Comparison of ENCODE assay signal across 8 cellular contexts in genomic region chr19:53906211-53907192, GRCh38. TPM values are rescaled to one million over a fixed set of nuclear protein-coding genes. Genes with fewer than 3 reads are reported as not detected.
DNase-seq lines count a peak whose midpoint lies in the region; TF ChIP-seq lines count a peak whose summit lies in the region.

No MANE protein-coding gene starts in this region.

- H3K79me2 ChIP-seq in KMS-11 (ENCODE audit: insufficient read depth, low read depth), result no peaks in the 10 kb centered on the region

- H3K4me3 Mint-ChIP-seq in nephron progenitor cell, result no peak overlapping the region

- no peaks in the 10 kb centered on the region for H3K36me3 ChIP-seq in BLaER1 treated with 17β-estradiol and CSF1 and Interleukin-3, amounts not matched to agents 10 nM and 100 nM
- H3K36me3 ChIP-seq in KMS-11 (ENCODE audit: insufficient read depth), result no peaks in the 10 kb centered on the region
- H3K36me3 ChIP-seq in stomach, result no peaks in the 10 kb centered on the region

- 11 to 18% (median 14%) methylated on average over 27 to 48 of the region's 48 CpGs for WGBS in stomach, 5 donors

- no peak for TF ChIP-seq EP300 in stomach (IDR thresholded peaks at IDR 0.05)

- DNase-seq in activated CD8-positive, alpha-beta memory T cell treated with anti-CD3 and anti-CD28 coated beads for 24 hours, result peak; percentile 88
- DNase-seq in epidermal melanocyte (ENCODE audit: insufficient read length, low spot score) (peak; percentile 81), nephron progenitor cell (peak; percentile 84), stomach (peak; percentile 44), DMS53 treated with DMSO at 0.1 percent for 48 hours (lab: John Stamatoyannopoulos, UW; ENCODE audit: unreplicated experiment) (no peak), NCI-H1105 treated with DMSO at 0.1 percent for 48 hours (lab: John Stamatoyannopoulos, UW) (no peak)

- H3K27me3 ChIP-seq in BLaER1 treated with 17β-estradiol and CSF1 and Interleukin-3, amounts not matched to agents 10 nM and 100 nM, result peaks cover 69 to 91% (median 78%) of the 10 kb centered on the region in 11 experiments
- H3K27me3 ChIP-seq in KMS-11 (ENCODE audit: insufficient read depth, low read depth) (no peaks in the 10 kb centered on the region), stomach (peaks cover 20 to 98% (median 61%) of the 10 kb centered on the region in 3 donors)

- H3K9me3 Mint-ChIP-seq in nephron progenitor cell, result no peaks in the 10 kb centered on the region

- no peak overlapping the region for H2AFZ ChIP-seq in KMS-11 (ENCODE audit: low read depth)

- no peak overlapping the region for H3K27ac ChIP-seq in BLaER1 treated with 17β-estradiol and CSF1 and Interleukin-3, amounts not matched to agents 10 nM and 100 nM
- H3K27ac ChIP-seq in KMS-11, result no peak overlapping the region
- no peak overlapping the region for H3K27ac ChIP-seq in stomach

- peak overlapping the region in 3 of 10 experiments; percentile 5 to 26 (median 15); a peak in 2 of 20 replicates for H3K4me3 ChIP-seq in BLaER1 treated with 17β-estradiol and CSF1 and Interleukin-3, amounts not matched to agents 10 nM and 100 nM
- H3K4me3 ChIP-seq in KMS-11 (IDR thresholded peaks at IDR 0.05; ENCODE audit: insufficient read depth, low read depth, low read length) (no peak overlapping the region), stomach (no peak overlapping the region)

- H4K20me1 ChIP-seq in BLaER1 treated with 17β-estradiol and CSF1 and Interleukin-3, amounts not matched to agents 10 nM and 100 nM, result peaks cover 0 to 41% (median 0%) of the 10 kb centered on the region in 11 experiments; a peak in 7 of 22 replicates
- H4K20me1 ChIP-seq in KMS-11 (ENCODE audit: insufficient read depth), result no peaks in the 10 kb centered on the region

- TF ChIP-seq POLR2A in stomach (IDR thresholded peaks at IDR 0.05), result no peak

- H3K4me1 ChIP-seq in BLaER1 treated with 17β-estradiol and CSF1 and Interleukin-3, amounts not matched to agents 10 nM and 100 nM, result peaks cover 0 to 38% (median 13%) of the 10 kb centered on the region in 10 experiments; a peak in 12 of 20 replicates
- H3K4me1 ChIP-seq in KMS-11 (ENCODE audit: low read depth, poor library complexity, severe bottlenecking), result no peaks in the 10 kb centered on the region
- H3K4me1 ChIP-seq in stomach, result peaks cover 9 to 40% (median 25%) of the 10 kb centered on the region in 4 donors

- peak overlapping the region in 10 of 11 experiments; percentile 1 to 78 (median 38); a peak in 11 of 22 replicates for H3K4me2 ChIP-seq in BLaER1 treated with 17β-estradiol and CSF1 and Interleukin-3, amounts not matched to agents 10 nM and 100 nM
- no peak overlapping the region for H3K4me2 ChIP-seq in KMS-11

- peaks cover 92% of the 10 kb centered on the region for H3K27me3 Mint-ChIP-seq in nephron progenitor cell (ENCODE audit: low read depth, poor library complexity)

- H3K27ac Mint-ChIP-seq in nephron progenitor cell, result no peak overlapping the region

- intact Hi-C loops in stomach (cut with DNase I; ENCODE audit: low total_unique reads), result loop anchor here (10.0 kb wide), 1 partner anchor 118 kb away; no protein-coding TSS in a partner anchor

- peaks cover 27% of the 10 kb centered on the region for H3K4me1 Mint-ChIP-seq in nephron progenitor cell

- no peaks in the 10 kb centered on the region for H3K9me3 ChIP-seq in BLaER1 treated with 17β-estradiol and CSF1 and Interleukin-3, amounts not matched to agents 10 nM and 100 nM (replicated peaks in 1 of 11)
- no peaks in the 10 kb centered on the region for H3K9me3 ChIP-seq in stomach

- no peaks in the 10 kb centered on the region for H3K36me3 Mint-ChIP-seq in nephron progenitor cell (ENCODE audit: low read depth)

- TF ChIP-seq CTCF in KMS-11 (conservative IDR thresholded peaks at IDR 0.05; ENCODE audit: low read depth, low read length) (peak; percentile 63), nephron progenitor cell (IDR thresholded peaks at IDR 0.05) (peak; percentile 86), stomach (IDR thresholded peaks at IDR 0.05) (peak in 5 of 7 experiments; percentile 42 to 90 (median 84))

- H3K9ac ChIP-seq in BLaER1 treated with 17β-estradiol and CSF1 and Interleukin-3, amounts not matched to agents 10 nM and 100 nM, result no peak overlapping the region
- H3K9ac ChIP-seq in KMS-11, result no peak overlapping the region

RNA-seq across cellular contexts. Expression of gene CACNG7, which starts 2.6 kb away (rescaled TPM):
- total RNA-seq in stomach, result not detected
- polyA plus RNA-seq in stomach, result under 1 TPM in 1 of 3 donors, not detected in 2; 0.05 TPM

RNA-seq across cellular contexts. Expression of gene PRKCG, which starts 24.5 kb away (rescaled TPM):
- not detected for total RNA-seq in stomach
- polyA plus RNA-seq in stomach, result under 1 TPM in 2 of 3 donors, not detected in 1; 0.25 to 0.30 TPM

RNA-seq across cellular contexts. Expression of gene MYADM, which starts 38.8 kb away (rescaled TPM):
- 100 to 1,000 TPM in 2 of 5 donors, 10 to 100 TPM in 3; 20.7 to 195 (median 72.8) TPM for total RNA-seq in stomach
- 10 to 100 TPM; 24.0 to 28.9 (median 24.5) TPM for polyA plus RNA-seq in stomach

RNA-seq across cellular contexts. Expression of gene CACNG8, which starts 56.2 kb away (rescaled TPM):
- under 1 TPM in 2 of 5 donors, not detected in 3; under 0.01 to 0.45 TPM for total RNA-seq in stomach
- polyA plus RNA-seq in stomach, result under 1 TPM in 2 of 3 donors, not detected in 1; under 0.01 to 0.03 TPM

Comparison
In these comparisons a context has a peak if more than half of its experiments do, and no peak if none do; other contexts are left out.
1. DNase-seq: peak in activated CD8-positive, alpha-beta memory T cell treated with anti-CD3 and anti-CD28 coated beads for 24 hours (single experiment), epidermal melanocyte (single experiment), nephron progenitor cell (single experiment) and stomach (single experiment); none in DMS53 treated with DMSO at 0.1 percent for 48 hours (single experiment) and NCI-H1105 treated with DMSO at 0.1 percent for 48 hours (single experiment).
2. Peak in every context shown above with its lines, with median percentiles within 50 percentile points of each other: CTCF ChIP-seq.